In the genomic region with DNA sequence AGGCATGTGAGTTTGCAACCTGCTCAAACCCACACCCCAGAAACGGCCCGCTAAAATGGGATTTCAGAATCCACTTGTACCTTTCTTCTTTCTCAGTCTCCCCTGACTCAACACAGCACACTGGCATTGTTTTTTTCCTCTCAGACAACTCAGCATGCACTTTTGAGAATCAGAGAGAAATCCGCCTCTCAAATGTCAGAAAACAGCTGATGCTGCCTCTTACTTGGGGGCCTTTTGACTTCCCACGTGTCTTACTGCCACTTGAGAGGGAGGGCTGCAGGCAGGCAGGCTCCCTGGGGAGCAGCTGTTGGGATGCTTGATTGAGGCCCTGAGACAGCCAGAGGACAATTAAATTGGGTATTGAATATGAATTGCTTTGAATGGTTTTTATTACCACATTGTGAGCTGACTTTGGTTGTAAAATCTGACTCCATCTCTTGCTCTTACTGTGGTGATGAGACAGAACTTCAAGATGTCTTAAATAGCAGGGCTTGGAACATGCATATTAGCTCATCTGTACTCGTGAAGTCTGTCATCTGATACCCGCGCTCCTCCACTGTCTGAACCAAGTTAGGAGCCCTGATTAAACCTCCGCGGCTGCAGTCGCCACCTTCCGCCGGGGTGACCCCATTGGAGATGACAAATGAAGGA, we compare ENCODE assay signal across 1 cellular context.
TF ChIP-seq lines count a peak whose summit lies in the region.

No MANE protein-coding gene starts in this region.

TF ChIP-seq in GM23338, 12 proteins besides CTCF, POLR2A, EP300 and RAD21 (continued from another document):
- no peak for TF ChIP-seq ZNF462 (CRISPR knock-in tag; IDR thresholded peaks at IDR 0.05)
- TF ChIP-seq NANOG (IDR thresholded peaks at IDR 0.05; ENCODE audit: borderline replicate concordance), result no peak
- TF ChIP-seq REST (IDR thresholded peaks at IDR 0.05; ENCODE audit: unreplicated experiment), result no peak
- no peak for TF ChIP-seq EZH2 (IDR thresholded peaks at IDR 0.05; ENCODE audit: low read depth, unreplicated experiment)
- no peak for TF ChIP-seq JUNB (IDR thresholded peaks at IDR 0.05; ENCODE audit: unreplicated experiment)
- no peak for TF ChIP-seq EZH2phosphoT487 (IDR thresholded peaks at IDR 0.05; ENCODE audit: unreplicated experiment)
- TF ChIP-seq ZNF331 (CRISPR knock-in tag; IDR thresholded peaks at IDR 0.05; ENCODE audit: low read depth), result no peak
TF ChIP-seq in GM23338: peak in this region for 0.
